In genomic region chr22:44544523-44545433, GRCh38 we compare ENCODE assay signal across 23 cellular contexts.
"Had no signal": no experiment of that assay in that cellular context is flagged by ENCODE, and none has a peak within 500 bp of the region (broad histone marks: within the 10 kb centered on the region; RNA-seq: fewer than 3 reads in every experiment).

No MANE protein-coding gene starts in this region.

- H3K4me1 ChIP-seq: foreskin keratinocyte, pancreas had no signal

- H3K9me3 ChIP-seq: neutrophil, pancreas, tibial artery had no signal

- DNase-seq: activated CD4-positive, alpha-beta T cell treated with anti-CD3 and anti-CD28 coated beads, Interleukin-2, amount 10 ng/mL, durations not matched to agents 24 days and 14 days; activated CD4-positive, CD25-positive, alpha-beta regulatory T cell; activated CD8-positive, alpha-beta memory T cell treated with anti-CD3 and anti-CD28 coated beads, Interleukin-2, amount 50 U/mL, for 48 hours; activated CD8-positive, alpha-beta T cell treated with anti-CD3 and anti-CD28 coated beads, Interleukin-2, amount 10 ng/mL, durations not matched to agents 7 days and 5 days; activated naive CD8-positive, alpha-beta T cell treated with anti-CD3 and anti-CD28 coated beads, Interleukin-2, amount 10 ng/mL, durations not matched to agents 7 days and 5 days; activated T-cell treated with anti-CD3 and anti-CD28 coated beads, Interleukin-2, amount 50 U/mL, for 48 hours; amygdala; foreskin keratinocyte; hippocampal formation; left colon; naive B cell; stimulated activated CD4-positive, alpha-beta T cell treated with anti-CD3 and anti-CD28 coated beads, Interleukin-4, amount 100 ng/mL, for 4 hours; stimulated activated naive CD4-positive, alpha-beta T cell treated with Interleukin-2 at 50 U/mL for 16 hours; substantia nigra; T-helper 1 cell; T-helper 9 cell had no signal

- H3K4me1 Mint-ChIP-seq: activated CD4-positive, alpha-beta T cell treated with anti-CD3 and anti-CD28 coated beads, Interleukin-2, amount 10 ng/mL, durations not matched to agents 24 days and 14 days; naive B cell had no signal

- H3K36me3 Mint-ChIP-seq: activated naive CD8-positive, alpha-beta T cell treated with anti-CD3 and anti-CD28 coated beads, Interleukin-2, amount 10 ng/mL, durations not matched to agents 7 days and 5 days; naive B cell had no signal

- ATAC-seq: activated CD8-positive, alpha-beta T cell treated with anti-CD3 and anti-CD28 coated beads, Interleukin-2, amount 10 ng/mL, durations not matched to agents 7 days and 5 days; pancreas; sciatic nerve had no signal

- H3K27me3 ChIP-seq: cardiac muscle cell had no signal

- H3K36me3 ChIP-seq: cardiac muscle cell, neutrophil, pancreas, tibial artery had no signal

- H3K9me3 Mint-ChIP-seq: activated CD4-positive, alpha-beta T cell treated with anti-CD3 and anti-CD28 coated beads, Interleukin-2, amount 10 ng/mL, durations not matched to agents 24 days and 14 days; activated naive CD8-positive, alpha-beta T cell treated with anti-CD3 and anti-CD28 coated beads, Interleukin-2, amount 10 ng/mL, durations not matched to agents 7 days and 5 days had no signal

- H3K27ac Mint-ChIP-seq: activated CD4-positive, alpha-beta T cell treated with anti-CD3 and anti-CD28 coated beads, Interleukin-2, amount 10 ng/mL, durations not matched to agents 24 days and 14 days; activated CD8-positive, alpha-beta T cell treated with anti-CD3 and anti-CD28 coated beads, Interleukin-2, amount 10 ng/mL, durations not matched to agents 7 days and 5 days; activated naive CD8-positive, alpha-beta T cell treated with anti-CD3 and anti-CD28 coated beads, Interleukin-2, amount 10 ng/mL, durations not matched to agents 7 days and 5 days; naive B cell had no signal

- H3K4me2 ChIP-seq: smooth muscle cell had no signal

- H3K4me3 ChIP-seq: cardiac muscle cell, pancreas, smooth muscle cell, tibial artery had no signal

- H3K4me3 Mint-ChIP-seq: activated CD4-positive, alpha-beta T cell treated with anti-CD3 and anti-CD28 coated beads, Interleukin-2, amount 10 ng/mL, durations not matched to agents 24 days and 14 days; activated CD8-positive, alpha-beta T cell treated with anti-CD3 and anti-CD28 coated beads, Interleukin-2, amount 10 ng/mL, durations not matched to agents 7 days and 5 days; activated naive CD8-positive, alpha-beta T cell treated with anti-CD3 and anti-CD28 coated beads, Interleukin-2, amount 10 ng/mL, durations not matched to agents 7 days and 5 days had no signal

- H3K27ac ChIP-seq: cardiac muscle cell, epithelial cell of prostate, foreskin keratinocyte, neutrophil, pancreas, tibial artery had no signal
